In the genomic region with DNA sequence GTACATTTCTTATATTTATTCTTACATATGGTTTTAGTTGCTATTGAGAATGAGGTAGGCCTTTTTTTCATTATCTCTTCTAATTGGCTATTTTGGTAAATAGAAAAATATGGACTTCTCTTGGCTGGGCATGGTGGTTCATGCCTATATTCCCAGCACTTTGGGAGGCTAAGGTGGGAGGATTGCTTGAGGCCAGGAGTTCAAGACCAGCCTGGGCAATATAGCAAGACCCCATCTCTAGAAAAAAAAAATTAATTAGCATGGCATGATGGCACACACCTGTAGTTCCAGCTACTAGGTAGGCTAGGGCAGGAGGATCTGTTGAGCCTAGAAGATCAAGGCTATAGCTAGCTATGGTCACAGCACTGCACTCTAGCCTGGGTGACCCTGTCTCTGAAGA, we compare ENCODE assay signal across 9 cellular contexts. TPM values are rescaled to one million over a fixed set of nuclear protein-coding genes. Genes with fewer than 3 reads are reported as not detected.
"Had no signal": no experiment of that assay in that cellular context is flagged by ENCODE, and none has a peak within 500 bp of the region (broad histone marks: within the 10 kb centered on the region; RNA-seq: fewer than 3 reads in every experiment).

No MANE protein-coding gene starts in this region.

- ATAC-seq: GM12878 had no signal

- H3K4me3 ChIP-seq: GM12878 had no signal

- DNase-seq: GDM1, GF-D8 had no signal

- FAIRE-seq: G401.6, GM12878, GM12891, GM12892, GM18507, GM19239 had no signal

RNA-seq across cellular contexts. Expression of a gene that starts 57.5 kb away (rescaled TPM):
- total RNA-seq: G401 had no signal
